ENCODE assay signal across 24 cellular contexts in the genomic region with DNA sequence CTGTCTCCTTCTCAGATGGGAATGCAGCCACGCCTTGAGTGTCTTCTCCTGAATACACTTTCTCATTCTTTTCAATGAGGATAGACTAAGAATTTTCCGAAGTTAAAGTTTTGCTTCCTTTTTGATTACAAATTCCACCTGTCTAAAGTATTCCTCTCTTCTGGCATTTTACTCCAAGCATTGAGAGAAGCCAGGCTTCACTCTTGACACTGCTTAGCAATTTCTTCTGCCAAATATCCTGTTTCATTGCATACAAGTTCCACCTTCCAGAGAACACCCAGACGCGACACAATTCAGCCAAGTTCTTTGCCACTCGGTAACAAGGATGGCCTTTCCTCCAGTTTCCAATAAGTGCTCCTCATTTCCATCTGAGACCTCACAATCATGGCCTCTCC. TPM values are rescaled to one million over a fixed set of nuclear protein-coding genes. Genes with fewer than 3 reads are reported as not detected.
DNase-seq lines count a peak whose midpoint lies in the region; ATAC-seq, FAIRE-seq and TF ChIP-seq lines count a peak whose summit lies in the region.
"Had no signal": no experiment of that assay in that cellular context is flagged by ENCODE, and none has a peak within 500 bp of the region (broad histone marks: within the 10 kb centered on the region; RNA-seq: fewer than 3 reads in every experiment).

No MANE protein-coding gene starts in this region.

- no peak for FAIRE-seq in astrocyte (lab: Jason Lieb, UNC)
- FAIRE-seq: D721Med, HTR-8/SVneo had no signal

- peak overlapping the region; percentile 75 for H2BK120ac ChIP-seq in mesenchymal stem cell (ENCODE audit: low read depth, low read length)

- peaks cover 5% of the 10 kb centered on the region for H3K9me3 Mint-ChIP-seq in activated CD8-positive, alpha-beta memory T cell treated with anti-CD3 and anti-CD28 coated beads, Interleukin-2, amount 10 ng/mL, durations not matched to agents 7 days and 5 days (ENCODE audit: low read depth)
- peaks cover 3% of the 10 kb centered on the region for H3K9me3 Mint-ChIP-seq in astrocyte (ENCODE audit: unreplicated experiment)
- H3K9me3 Mint-ChIP-seq in stimulated activated memory B cell treated with anti-CD40 and anti-IgM and Interleukin-4, amounts not matched to agents 10 μg/mL and 1 μg/mL and 100 μg/mL, for 72 hours, result no peaks in the 10 kb centered on the region
- H3K9me3 Mint-ChIP-seq: CD4-positive, CD25-positive, alpha-beta regulatory T cell had no signal

- H2AFZ ChIP-seq in astrocyte (ENCODE audit: low read depth, low read length) (no peak overlapping the region), mesenchymal stem cell (ENCODE audit: low read depth, low read length) (no peak overlapping the region), smooth muscle cell (ENCODE audit: low read depth) (no peak overlapping the region)
- H2AFZ ChIP-seq: GM23248, PC-9 had no signal

- H3K4me3 Mint-ChIP-seq in activated CD8-positive, alpha-beta memory T cell treated with anti-CD3 and anti-CD28 coated beads, Interleukin-2, amount 10 ng/mL, durations not matched to agents 7 days and 5 days, result no peak overlapping the region
- H3K4me3 Mint-ChIP-seq in astrocyte (ENCODE audit: unreplicated experiment), result peak overlapping the region; percentile 30
- no peak overlapping the region for H3K4me3 Mint-ChIP-seq in stimulated activated memory B cell treated with anti-CD40 and anti-IgM and Interleukin-4, amounts not matched to agents 10 μg/mL and 1 μg/mL and 100 μg/mL, for 72 hours
- H3K4me3 Mint-ChIP-seq: CD4-positive, CD25-positive, alpha-beta regulatory T cell; H9 had no signal

- ATAC-seq in activated CD8-positive, alpha-beta memory T cell treated with anti-CD3 and anti-CD28 coated beads, Interleukin-2, amount 10 ng/mL, durations not matched to agents 7 days and 5 days, result no peak
- no peak for ATAC-seq in stimulated activated memory B cell treated with anti-CD40 and anti-IgM and Interleukin-4, amounts not matched to agents 10 μg/mL and 1 μg/mL and 100 μg/mL, for 72 hours
- ATAC-seq: Right ventricle myocardium inferior had no signal

- H3K79me2 ChIP-seq in astrocyte (ENCODE audit: insufficient read depth, low read length) (no peaks in the 10 kb centered on the region), smooth muscle cell (ENCODE audit: low read depth) (peaks cover 10% of the 10 kb centered on the region)

- peaks cover 32% of the 10 kb centered on the region for H3F3A ChIP-seq in smooth muscle cell (ENCODE audit: low read depth)

- H3K4me3 ChIP-seq in astrocyte (ENCODE audit: insufficient read depth, low read depth, low read length) (no peak overlapping the region), mesenchymal stem cell (ENCODE audit: insufficient read depth in 1 of 2, low read depth in 1 of 2, low read length in 2 of 2) (no peak overlapping the region), smooth muscle cell (no peak overlapping the region)
- H3K4me3 ChIP-seq: BLaER1, GM23248, MG63, PC-9, SJSA1 had no signal

- H3K4me2 ChIP-seq in astrocyte (ENCODE audit: low read length), result no peak overlapping the region
- no peak overlapping the region for H3K4me2 ChIP-seq in mesenchymal stem cell (ENCODE audit: low read length, poor library complexity, severe bottlenecking)
- H3K4me2 ChIP-seq in smooth muscle cell, result no peak overlapping the region
- H3K4me2 ChIP-seq: BLaER1, PC-9 had no signal

- H3K36me3 ChIP-seq in astrocyte (ENCODE audit: insufficient read depth, low read length) (no peaks in the 10 kb centered on the region), mesenchymal stem cell (ENCODE audit: control insufficient read depth in 1 of 2, insufficient read depth in 2 of 2, low read depth in 1 of 2, low read length in 2 of 2) (no peaks in the 10 kb centered on the region), smooth muscle cell (ENCODE audit: low read depth) (no peaks in the 10 kb centered on the region)
- H3K36me3 ChIP-seq: BLaER1, MG63, SJSA1 had no signal

- no peaks in the 10 kb centered on the region for H3K4me1 Mint-ChIP-seq in activated CD8-positive, alpha-beta memory T cell treated with anti-CD3 and anti-CD28 coated beads, Interleukin-2, amount 10 ng/mL, durations not matched to agents 7 days and 5 days
- peaks cover 45% of the 10 kb centered on the region for H3K4me1 Mint-ChIP-seq in astrocyte (ENCODE audit: low read depth, unreplicated experiment)
- H3K4me1 Mint-ChIP-seq in stimulated activated memory B cell treated with anti-CD40 and anti-IgM and Interleukin-4, amounts not matched to agents 10 μg/mL and 1 μg/mL and 100 μg/mL, for 72 hours, result no peaks in the 10 kb centered on the region
- H3K4me1 Mint-ChIP-seq: CD4-positive, CD25-positive, alpha-beta regulatory T cell had no signal

- peaks cover 4% of the 10 kb centered on the region for H3K27me3 Mint-ChIP-seq in activated CD8-positive, alpha-beta memory T cell treated with anti-CD3 and anti-CD28 coated beads, Interleukin-2, amount 10 ng/mL, durations not matched to agents 7 days and 5 days
- H3K27me3 Mint-ChIP-seq in astrocyte (ENCODE audit: low read depth, unreplicated experiment), result no peaks in the 10 kb centered on the region
- H3K27me3 Mint-ChIP-seq in stimulated activated memory B cell treated with anti-CD40 and anti-IgM and Interleukin-4, amounts not matched to agents 10 μg/mL and 1 μg/mL and 100 μg/mL, for 72 hours, result peaks cover 17% of the 10 kb centered on the region

- no peak for TF ChIP-seq CTCF in astrocyte (IDR thresholded peaks at IDR 0.05; ENCODE audit: insufficient read depth, low read depth, low read length)
- no peak for TF ChIP-seq CTCF in smooth muscle cell (IDR thresholded peaks at IDR 0.05; ENCODE audit: borderline replicate concordance, insufficient read depth, poor library complexity, severe bottlenecking)

- peak overlapping the region; percentile 54 to 55 for H3K18ac ChIP-seq in mesenchymal stem cell (ENCODE audit: low read depth in 1 of 2, low read length in 2 of 2)

- no peak overlapping the region for H3K23ac ChIP-seq in mesenchymal stem cell (ENCODE audit: low read length in 2 of 2)

- no peak overlapping the region for H3K27ac Mint-ChIP-seq in activated CD8-positive, alpha-beta memory T cell treated with anti-CD3 and anti-CD28 coated beads, Interleukin-2, amount 10 ng/mL, durations not matched to agents 7 days and 5 days
- H3K27ac Mint-ChIP-seq in astrocyte (ENCODE audit: unreplicated experiment), result peak overlapping the region; percentile 84
- no peak overlapping the region for H3K27ac Mint-ChIP-seq in stimulated activated memory B cell treated with anti-CD40 and anti-IgM and Interleukin-4, amounts not matched to agents 10 μg/mL and 1 μg/mL and 100 μg/mL, for 72 hours
- H3K27ac Mint-ChIP-seq: CD4-positive, CD25-positive, alpha-beta regulatory T cell; H9 had no signal

- H3K36me3 Mint-ChIP-seq in activated CD8-positive, alpha-beta memory T cell treated with anti-CD3 and anti-CD28 coated beads, Interleukin-2, amount 10 ng/mL, durations not matched to agents 7 days and 5 days, result no peaks in the 10 kb centered on the region
- peaks cover 6% of the 10 kb centered on the region for H3K36me3 Mint-ChIP-seq in astrocyte (ENCODE audit: low read depth, unreplicated experiment)
- no peaks in the 10 kb centered on the region for H3K36me3 Mint-ChIP-seq in stimulated activated memory B cell treated with anti-CD40 and anti-IgM and Interleukin-4, amounts not matched to agents 10 μg/mL and 1 μg/mL and 100 μg/mL, for 72 hours
- H3K36me3 Mint-ChIP-seq: CD4-positive, CD25-positive, alpha-beta regulatory T cell had no signal

- H3K9ac ChIP-seq in astrocyte (ENCODE audit: low read length) (no peak overlapping the region), mesenchymal stem cell (ENCODE audit: low read length) (no peak overlapping the region), smooth muscle cell (ENCODE audit: low read depth) (no peak overlapping the region)
- H3K9ac ChIP-seq: BLaER1, GM23248 had no signal

- CTCF ChIA-PET in activated CD8-positive, alpha-beta memory T cell treated with anti-CD3 and anti-CD28 coated beads, Interleukin-2, amount 10 ng/mL, durations not matched to agents 7 days and 5 days (lab: Charles Lee), result no interaction called here

- H3K79me1 ChIP-seq in mesenchymal stem cell (replicated peaks; ENCODE audit: low read length, poor library complexity, severe bottlenecking), result no peaks in the 10 kb centered on the region

- H2BK12ac ChIP-seq in mesenchymal stem cell (ENCODE audit: low read length in 2 of 2), result peak overlapping the region; percentile 92 to 96

- H3K27ac ChIP-seq in astrocyte (ENCODE audit: low read depth, low read length), result no peak overlapping the region
- H3K27ac ChIP-seq in mesenchymal stem cell (ENCODE audit: low read length, poor library complexity, severe bottlenecking), result no peak overlapping the region
- peak overlapping the region; percentile 6 for H3K27ac ChIP-seq in smooth muscle cell (ENCODE audit: low read depth)
- H3K27ac ChIP-seq: BLaER1, GM23248, PC-9, SJSA1 had no signal

- H3K27me3 ChIP-seq in astrocyte (ENCODE audit: insufficient read depth, low read length) (no peaks in the 10 kb centered on the region), mesenchymal stem cell (ENCODE audit: control insufficient read depth in 1 of 2, insufficient read depth in 1 of 2, low read length in 2 of 2) (no peaks in the 10 kb centered on the region), smooth muscle cell (ENCODE audit: low read depth) (no peaks in the 10 kb centered on the region)
- H3K27me3 ChIP-seq: BLaER1, MG63, SJSA1 had no signal

- WGBS in mesenchymal stem cell, result 94% methylated on average over 5 of the region's 5 CpGs
- WGBS in smooth muscle cell (ENCODE audit: low lambda C conversion rate), result 83% methylated on average over 5 of the region's 5 CpGs

- H3K4ac ChIP-seq in mesenchymal stem cell (ENCODE audit: low read depth in 1 of 2, low read length in 2 of 2), result peak overlapping the region in 1 of 2 experiments; percentile 81

- no peak overlapping the region for H4K8ac ChIP-seq in mesenchymal stem cell (ENCODE audit: low read length)

- H3K9me3 ChIP-seq in astrocyte (ENCODE audit: insufficient read depth, low read depth, low read length) (peaks cover 5% of the 10 kb centered on the region), mesenchymal stem cell (ENCODE audit: control insufficient read depth, low read length) (peaks cover 6% of the 10 kb centered on the region), smooth muscle cell (replicated peaks; ENCODE audit: low read depth) (no peaks in the 10 kb centered on the region)
- H3K9me3 ChIP-seq: MG63, SJSA1 had no signal

- no peak overlapping the region for H3K14ac ChIP-seq in mesenchymal stem cell (ENCODE audit: low read length in 2 of 2)

- peak overlapping the region; percentile 69 for H4K91ac ChIP-seq in mesenchymal stem cell (ENCODE audit: low read length)

- H2AK5ac ChIP-seq in mesenchymal stem cell (ENCODE audit: low read length, severe bottlenecking), result no peak overlapping the region

- H2BK5ac ChIP-seq in mesenchymal stem cell (ENCODE audit: low read depth, low read length, poor library complexity, severe bottlenecking), result no peak overlapping the region

- H4K20me1 ChIP-seq in astrocyte (ENCODE audit: insufficient read depth, low read length) (no peaks in the 10 kb centered on the region), smooth muscle cell (ENCODE audit: low read depth) (no peaks in the 10 kb centered on the region)
- H4K20me1 ChIP-seq: BLaER1 had no signal

- H3K4me1 ChIP-seq in astrocyte (ENCODE audit: insufficient read depth, low read length) (peaks cover 26% of the 10 kb centered on the region), mesenchymal stem cell (ENCODE audit: control insufficient read depth, insufficient read depth, low read depth, low read length) (peaks cover 14% of the 10 kb centered on the region), smooth muscle cell (ENCODE audit: low read depth) (no peaks in the 10 kb centered on the region)

- H2BK15ac ChIP-seq in mesenchymal stem cell (ENCODE audit: low read depth, poor library complexity, severe bottlenecking), result no peak overlapping the region

- DNase-seq in activated CD8-positive, alpha-beta memory T cell treated with anti-CD3 and anti-CD28 coated beads, Interleukin-2, amount 10 ng/mL, durations not matched to agents 7 days and 5 days, result peak; percentile 14
- no peak for DNase-seq in activated CD8-positive, alpha-beta memory T cell treated with anti-CD3 and anti-CD28 coated beads, Interleukin-2, amount 50 U/mL, for 4 hours
- DNase-seq in astrocyte (ENCODE audit: low read depth), result no peak
- no peak for DNase-seq in mesenchymal stem cell
- no peak for DNase-seq in smooth muscle cell (lab: John Stamatoyannopoulos, UW; ENCODE audit: unreplicated experiment)
- no peak for DNase-seq in stimulated activated CD4-positive, alpha-beta T cell treated with anti-CD3 and anti-CD28 coated beads, Interleukin-4, amount 100 ng/mL, for 4 hours
- DNase-seq in NCI-H187 (lab: John Stamatoyannopoulos, UW), result no peak
- DNase-seq: CD4-positive, CD25-positive, alpha-beta regulatory T cell; GM23248; H9; KG1; MG63; NCI-H2029 treated with DMSO at 0.1 percent for 48 hours; NCI-H446 treated with DMSO at 0.1 percent for 48 hours; NCI-H526; NCI-H82; NK-92 treated with Interleukin-12 subunit alpha and Interleukin-12 subunit beta, amount 100 ng/mL, for 24 hours; PC-9 had no signal

RNA-seq across cellular contexts. Expression of a gene that starts 35.6 kb away (rescaled TPM):
- total RNA-seq in activated CD8-positive, alpha-beta memory T cell treated with anti-CD3 and anti-CD28 coated beads, Interleukin-2, amount 10 ng/mL, durations not matched to agents 7 days and 5 days, result under 1 TPM; 0.09 to 0.16 TPM
- total RNA-seq in astrocyte (1,055 and 1,568 TPM in 2 replicates), smooth muscle cell (1,084 and 1,167 TPM in 2 replicates)
- polyA plus RNA-seq in mesenchymal stem cell (2013, experiment 1 of 2), result 754 TPM
- 709 TPM for polyA plus RNA-seq in mesenchymal stem cell (2013, experiment 2 of 2)
- polyA plus RNA-seq in smooth muscle cell, result 1,100 and 1,443 TPM in 2 replicates

Comparison
In these comparisons a context has a peak if more than half of its experiments do, and no peak if none do; other contexts are left out.
1. RNA of a gene that starts 35.6 kb away (total RNA-seq): 1,084 to 1,167 TPM in smooth muscle cell and 1,055 to 1,568 TPM in astrocyte; 0.09 to 0.16 TPM in activated CD8-positive, alpha-beta memory T cell treated with anti-CD3 and anti-CD28 coated beads, Interleukin-2, amount 10 ng/mL, durations not matched to agents 7 days and 5 days; every median in the first group is over 100 times any median in the second.